ENCODE assay signal across 1 cellular context in the genomic region with DNA sequence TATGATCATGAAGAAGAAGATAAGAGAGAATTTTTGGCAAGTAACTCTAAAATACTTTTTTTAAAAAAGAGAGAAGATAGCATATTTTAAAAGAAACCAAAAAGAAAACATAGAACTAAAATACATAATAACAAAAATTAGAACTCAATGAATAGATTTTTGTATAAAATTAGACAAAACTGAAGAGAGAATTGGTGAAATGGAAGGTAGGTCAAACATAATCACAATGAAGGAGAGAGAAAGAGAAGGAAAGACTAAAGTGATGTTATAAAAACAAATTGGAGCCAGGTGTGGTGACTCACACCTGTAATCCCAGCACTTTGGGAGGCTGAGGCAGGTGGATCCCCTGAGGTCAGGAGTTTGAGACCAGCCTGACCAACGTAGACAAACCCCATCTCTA.
TF ChIP-seq lines count a peak whose summit lies in the region.

No MANE protein-coding gene starts in this region.

TF ChIP-seq in SK-N-SH, 30 proteins besides CTCF, POLR2A, EP300 and RAD21 (continued from another document):
- TF ChIP-seq ZBTB33 (IDR thresholded peaks at IDR 0.05; ENCODE audit: borderline replicate concordance, low read depth) (no peak), RCOR1 (IDR thresholded peaks at IDR 0.05; ENCODE audit: low read length) (no peak), SMC3 (IDR thresholded peaks at IDR 0.05; ENCODE audit: low read depth, low read length) (no peak), YY1 (IDR thresholded peaks at IDR 0.05; ENCODE audit: low read depth) (no peak), GABPA (IDR thresholded peaks at IDR 0.05; ENCODE audit: low read depth) (no peak), MXI1 (IDR thresholded peaks at IDR 0.05; ENCODE audit: low read depth, low read length) (no peak), SIN3A (IDR thresholded peaks at IDR 0.05; ENCODE audit: borderline replicate concordance, low read depth, low read length) (no peak), POLR2AphosphoS5 (IDR thresholded peaks at IDR 0.05; ENCODE audit: low read depth, low read length) (no peak), NRF1 (IDR thresholded peaks at IDR 0.05; ENCODE audit: low read depth, low read length) (no peak)
- TF ChIP-seq, protein P1, sequence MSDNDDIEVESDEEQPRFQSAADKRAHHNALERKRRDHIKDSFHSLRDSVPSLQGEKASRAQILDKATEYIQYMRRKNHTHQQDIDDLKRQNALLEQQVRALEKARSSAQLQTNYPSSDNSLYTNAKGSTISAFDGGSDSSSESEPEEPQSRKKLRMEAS (IDR thresholded peaks at IDR 0.05; ENCODE audit: low read depth): no peak
